Comparison of ENCODE assay signal across 11 cellular contexts in the genomic region with DNA sequence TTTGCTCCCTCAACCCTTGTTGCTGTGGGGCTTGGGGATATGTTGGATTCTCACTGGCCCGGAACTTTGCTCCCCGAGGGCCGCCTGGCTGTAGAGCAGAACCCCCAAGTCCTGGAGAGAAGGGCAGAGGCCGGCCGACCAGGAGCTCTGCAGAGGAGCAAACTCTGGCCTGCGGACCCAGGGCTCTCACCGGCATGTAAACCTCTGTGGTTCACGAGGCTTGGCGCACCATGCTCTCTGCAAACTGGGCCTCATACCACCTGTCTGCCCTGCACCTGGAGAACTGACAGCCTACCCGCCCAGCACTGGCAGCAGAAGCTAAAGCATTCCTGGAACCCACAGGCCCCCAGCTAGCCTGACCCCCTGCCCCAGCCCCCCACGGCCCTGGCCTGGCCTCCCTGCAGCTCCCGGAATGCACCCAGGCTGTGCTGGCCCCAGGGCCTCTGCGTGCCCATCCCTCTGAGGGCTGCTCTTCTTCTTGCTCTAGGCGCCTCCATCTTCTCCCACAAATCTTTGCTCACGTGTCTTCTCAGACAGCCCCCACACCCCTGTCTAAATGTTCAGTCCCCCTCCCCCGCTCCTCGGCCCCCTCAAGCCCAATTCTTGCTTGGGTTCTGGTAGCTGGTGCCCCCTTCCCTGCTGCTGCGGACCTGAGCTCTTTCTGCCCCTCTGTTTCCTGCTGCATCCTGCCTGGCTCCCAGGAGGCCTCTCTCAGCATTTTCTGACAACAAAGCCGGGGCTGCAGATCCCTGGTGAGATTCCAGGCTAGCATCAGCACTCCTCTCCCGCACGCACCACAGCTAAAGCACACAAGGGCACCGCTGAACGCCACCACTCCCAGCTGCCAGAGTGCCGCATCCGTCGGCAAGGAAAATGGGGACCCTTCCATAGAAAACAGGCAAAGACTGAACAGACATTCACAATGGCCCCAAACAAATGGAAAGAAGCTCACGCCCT. TPM values are rescaled to one million over a fixed set of nuclear protein-coding genes. Genes with fewer than 3 reads are reported as not detected.
A peak's percentile ranks its signal among the peaks of the same experiment; 100 is the strongest.
DNase-seq lines count a peak whose midpoint lies in the region; ATAC-seq lines count a peak whose summit lies in the region.
"Had no signal": no experiment of that assay in that cellular context is flagged by ENCODE, and none has a peak within 500 bp of the region (broad histone marks: within the 10 kb centered on the region; RNA-seq: fewer than 3 reads in every experiment).

No MANE protein-coding gene starts in this region.

- DNase-seq in stimulated activated naive CD8-positive, alpha-beta T cell treated with anti-CD3 and anti-CD28 coated beads, Interleukin-15, Interleukin-2, amounts not matched to agents 100 U/mL and 50 U/mL, for 24 hours = no peak
- DNase-seq in RPMI8226 = peak; percentile 36
- no peak for DNase-seq in H4 (ENCODE audit: low spot score)
- no peak for DNase-seq in HuH-7 (ENCODE audit: low spot score)
- DNase-seq in stimulated activated CD4-positive, alpha-beta T cell treated with anti-CD3 and anti-CD28 coated beads, Interleukin-1b, Interleukin-23, amount 100 ng/mL, for 48 hours = no peak
- DNase-seq: foreskin keratinocyte, NCI-H774 had no signal

- no peak for ATAC-seq in stimulated activated naive CD8-positive, alpha-beta T cell treated with anti-CD3 and anti-CD28 coated beads, Interleukin-15, Interleukin-2, amounts not matched to agents 100 U/mL and 50 U/mL, for 24 hours
- no peak for ATAC-seq in HG03025 (IDR thresholded peaks at IDR 0.05; ENCODE audit: low FRiP score, unreplicated experiment)
- ATAC-seq: foreskin keratinocyte had no signal

- H3K9me3 Mint-ChIP-seq in stimulated activated naive CD8-positive, alpha-beta T cell treated with anti-CD3 and anti-CD28 coated beads, Interleukin-15, Interleukin-2, amounts not matched to agents 100 ng/mL and 50 ng/mL, for 24 hours = no peaks in the 10 kb centered on the region

- no peaks in the 10 kb centered on the region for H3K36me3 Mint-ChIP-seq in stimulated activated naive CD8-positive, alpha-beta T cell treated with anti-CD3 and anti-CD28 coated beads, Interleukin-15, Interleukin-2, amounts not matched to agents 100 ng/mL and 50 ng/mL, for 24 hours (ENCODE audit: low read depth)

- H3K9ac ChIP-seq in iPS-18a (ENCODE audit: low read length) = no peak overlapping the region

- no peaks in the 10 kb centered on the region for H3K36me3 ChIP-seq in iPS-18a (ENCODE audit: control insufficient read depth, low read depth, low read length)
- H3K36me3 ChIP-seq: tibial nerve had no signal

- H3K27ac ChIP-seq in iPS-18a (ENCODE audit: low read length) = no peak overlapping the region
- H3K27ac ChIP-seq: foreskin keratinocyte had no signal

- H3K9me3 ChIP-seq in iPS-18a (ENCODE audit: control insufficient read depth, low read depth, low read length) = no peaks in the 10 kb centered on the region
- H3K9me3 ChIP-seq: tibial nerve had no signal

- H3K27me3 ChIP-seq in iPS-18a (ENCODE audit: control insufficient read depth, insufficient read depth, low read length) = peaks cover 41% of the 10 kb centered on the region
- H3K27me3 ChIP-seq: tibial nerve had no signal

- H3K4me3 Mint-ChIP-seq in stimulated activated naive CD8-positive, alpha-beta T cell treated with anti-CD3 and anti-CD28 coated beads, Interleukin-15, Interleukin-2, amounts not matched to agents 100 ng/mL and 50 ng/mL, for 24 hours = peak overlapping the region; percentile 26

- H3K27me3 Mint-ChIP-seq in stimulated activated naive CD8-positive, alpha-beta T cell treated with anti-CD3 and anti-CD28 coated beads, Interleukin-15, Interleukin-2, amounts not matched to agents 100 ng/mL and 50 ng/mL, for 24 hours = peaks cover 6% of the 10 kb centered on the region

- peaks cover 10% of the 10 kb centered on the region for H3K4me1 Mint-ChIP-seq in stimulated activated naive CD8-positive, alpha-beta T cell treated with anti-CD3 and anti-CD28 coated beads, Interleukin-15, Interleukin-2, amounts not matched to agents 100 ng/mL and 50 ng/mL, for 24 hours (ENCODE audit: low read depth)

- H3K4me3 ChIP-seq in iPS-18a (ENCODE audit: low read length) = peak overlapping the region; percentile 22

- H3K27ac Mint-ChIP-seq in stimulated activated naive CD8-positive, alpha-beta T cell treated with anti-CD3 and anti-CD28 coated beads, Interleukin-15, Interleukin-2, amounts not matched to agents 100 ng/mL and 50 ng/mL, for 24 hours = no peak overlapping the region

- H3K4me1 ChIP-seq in iPS-18a (ENCODE audit: control insufficient read depth, low read depth, low read length) = peaks cover 22% of the 10 kb centered on the region
- H3K4me1 ChIP-seq: foreskin keratinocyte had no signal

RNA-seq across cellular contexts. Expression of a gene that starts 23.3 kb away (rescaled TPM):
- 1,105 and 1,576 TPM in 2 replicates for total RNA-seq in H4 (2014; rRNA removed; shearing (Covaris generic))

RNA-seq across cellular contexts. Expression of a gene that starts 38.9 kb away (rescaled TPM):
- total RNA-seq in H4 (2014; rRNA removed; shearing (Covaris generic)) = 0.27 TPM in 1 of 2 replicates, not detected in the other
- total RNA-seq: foreskin keratinocyte had no signal
